9 cellular contexts compared by ENCODE assay signal in the genomic region with DNA sequence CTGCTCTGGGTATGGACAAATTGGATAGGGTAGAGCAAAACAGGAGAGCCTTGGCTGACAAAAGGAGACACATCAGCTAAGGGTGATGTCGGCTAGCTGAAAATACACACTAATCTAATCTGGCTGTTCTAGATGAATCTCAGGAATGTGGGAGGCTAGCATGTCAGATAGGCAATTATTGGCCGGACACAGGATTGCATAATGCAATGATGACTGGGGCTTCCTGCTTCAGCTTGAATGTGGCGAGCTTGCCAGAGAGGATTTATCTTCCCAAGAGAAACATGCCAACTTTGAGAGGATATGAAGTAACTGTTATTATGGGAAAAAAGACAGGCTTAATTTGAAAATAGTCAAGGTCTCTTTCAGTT.
DNase-seq lines count a peak whose midpoint lies in the region; ATAC-seq and TF ChIP-seq lines count a peak whose summit lies in the region.
"Had no signal": no experiment of that assay in that cellular context is flagged by ENCODE, and none has a peak within 500 bp of the region (broad histone marks: within the 10 kb centered on the region; RNA-seq: fewer than 3 reads in every experiment).

No MANE protein-coding gene starts in this region.

- H2AK5ac ChIP-seq in trophoblast cell (ENCODE audit: low read length) = no peak overlapping the region

- H2AFZ ChIP-seq in trophoblast cell (ENCODE audit: insufficient read depth, low read length, poor library complexity) = no peak overlapping the region

- no peak overlapping the region for H2BK5ac ChIP-seq in trophoblast cell (ENCODE audit: low read depth, low read length, poor library complexity)

- H3K18ac ChIP-seq in trophoblast cell (ENCODE audit: low read length) = no peak overlapping the region

- H4K12ac ChIP-seq in trophoblast cell (ENCODE audit: low read depth, low read length) = no peak overlapping the region

- H3K4ac ChIP-seq in trophoblast cell (ENCODE audit: low read depth, low read length) = no peak overlapping the region

- H3K27ac ChIP-seq in SJCRH30 (peak overlapping the region; percentile 14; the same call in 1 of the 2 replicates), trophoblast cell (ENCODE audit: low read depth, low read length) (no peak overlapping the region)

- H3K27me3 ChIP-seq in SJCRH30 (no peaks in the 10 kb centered on the region), trophoblast cell (ENCODE audit: insufficient read depth, low read length) (no peaks in the 10 kb centered on the region)

- no peak overlapping the region for H3K9ac ChIP-seq in trophoblast cell (ENCODE audit: low read length)

- H3K14ac ChIP-seq in trophoblast cell (ENCODE audit: low read length) = no peak overlapping the region

- no peak overlapping the region for H3K4me2 ChIP-seq in trophoblast cell (ENCODE audit: low read length)

- H3K4me1 ChIP-seq in SJCRH30 = peaks cover 14% of the 10 kb centered on the region
- no peaks in the 10 kb centered on the region for H3K4me1 ChIP-seq in trophoblast cell (ENCODE audit: control insufficient read depth in 1 of 2, insufficient read depth in 2 of 2, low read length in 2 of 2)

- ATAC-seq in HG03565 (IDR thresholded peaks at IDR 0.05; ENCODE audit: unreplicated experiment) (no peak), HG02642 (IDR thresholded peaks at IDR 0.05; ENCODE audit: poor library complexity, unreplicated experiment) (no peak), HG02678 (IDR thresholded peaks at IDR 0.05; ENCODE audit: unreplicated experiment) (no peak), HG02759 (IDR thresholded peaks at IDR 0.05; ENCODE audit: unreplicated experiment) (no peak)

- no peaks in the 10 kb centered on the region for H3K36me3 ChIP-seq in SJCRH30
- no peaks in the 10 kb centered on the region for H3K36me3 ChIP-seq in trophoblast cell (ENCODE audit: control insufficient read depth in 1 of 2, insufficient read depth in 2 of 2, low read length in 2 of 2)

- no peaks in the 10 kb centered on the region for H3K9me3 ChIP-seq in SJCRH30 (replicated peaks)
- H3K9me3 ChIP-seq in trophoblast cell (ENCODE audit: insufficient read depth, low read depth, low read length) = no peaks in the 10 kb centered on the region

- DNase-seq in CMK (ENCODE audit: low read depth) (peak; percentile 50), SJCRH30 (peak; percentile 47 to 49), fibroblast of pulmonary artery (ENCODE audit: low read depth) (peak; percentile 100), trophoblast cell (peak; percentile 70 to 77)
- DNase-seq: activated gamma-delta T cell had no signal

- TF ChIP-seq CTCF in fibroblast of pulmonary artery (IDR thresholded peaks at IDR 0.05; ENCODE audit: low read length, missing control alignments) = no peak

- H4K91ac ChIP-seq in trophoblast cell (ENCODE audit: low read depth, low read length) = no peak overlapping the region

- no peak overlapping the region for H3K23ac ChIP-seq in trophoblast cell (ENCODE audit: low read length)

- H3K4me3 ChIP-seq in SJCRH30 (no peak overlapping the region), fibroblast of pulmonary artery (replicated peaks; ENCODE audit: low read depth, low read length) (peak overlapping the region; percentile 24), trophoblast cell (ENCODE audit: low read depth, low read length) (no peak overlapping the region)

- H2BK12ac ChIP-seq in trophoblast cell (ENCODE audit: low read length) = no peak overlapping the region

- no CpG with 5 or more reads among the region's 3 CpGs for WGBS in trophoblast cell (ENCODE audit: extremely low coverage, insufficient coverage, insufficient read length)

- no peak overlapping the region for H2BK120ac ChIP-seq in trophoblast cell (ENCODE audit: insufficient read depth, low read length, poor library complexity)

- no peak overlapping the region for H4K8ac ChIP-seq in trophoblast cell (ENCODE audit: low read depth, low read length)

- H3K79me1 ChIP-seq in trophoblast cell (ENCODE audit: low read length) = no peaks in the 10 kb centered on the region

- no peaks in the 10 kb centered on the region for H3K79me2 ChIP-seq in trophoblast cell (ENCODE audit: control insufficient read depth, insufficient read depth, low read length, poor library complexity)

Comparison
In these comparisons a context has a peak if more than half of its experiments do, and no peak if none do; other contexts are left out.
1. DNase-seq: peak in every context shown above with its lines; median percentile 100 in fibroblast of pulmonary artery; 74 in trophoblast cell; 50 in CMK; 48 in SJCRH30.